In the genomic region with DNA sequence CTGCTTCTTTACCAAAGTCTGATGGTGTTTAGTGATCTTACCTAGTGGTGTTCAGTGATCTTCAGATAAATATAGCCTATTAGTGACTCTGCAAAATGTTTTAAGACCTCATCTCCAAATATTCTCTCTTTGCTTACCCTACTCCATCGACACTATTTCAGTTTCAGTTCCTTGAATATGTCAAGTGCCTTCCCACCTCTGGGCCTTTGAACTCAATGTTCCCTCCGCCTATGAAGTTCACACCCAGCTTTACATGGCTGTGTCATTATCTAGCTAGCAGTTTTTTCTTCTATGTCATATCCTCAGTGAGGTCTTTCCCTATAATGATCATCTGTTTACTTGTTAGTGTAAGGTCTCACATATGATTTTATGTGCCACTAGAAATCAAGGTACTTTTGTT, we compare ENCODE assay signal across 25 cellular contexts.
"Had no signal": no experiment of that assay in that cellular context is flagged by ENCODE, and none has a peak within 500 bp of the region (broad histone marks: within the 10 kb centered on the region; RNA-seq: fewer than 3 reads in every experiment).

No MANE protein-coding gene starts in this region.

- H3K9me3 ChIP-seq: MG63, SJCRH30, SK-N-SH had no signal

- H3K4me2 ChIP-seq: KMS-11, PC-9, SK-N-SH had no signal

- H3K9ac ChIP-seq: KMS-11, SK-N-SH had no signal

- H3K9me2 ChIP-seq: SK-N-SH had no signal

- H3K4me3 Mint-ChIP-seq: activated CD8-positive, alpha-beta T cell treated with anti-CD3 and anti-CD28 coated beads, Interleukin-2, amount 10 ng/mL, durations not matched to agents 7 days and 5 days; activated naive CD4-positive, alpha-beta T cell treated with anti-CD3 and anti-CD28 coated beads, Interleukin-2, amount 50 U/mL, for 24 hours; activated T-helper 1 cell treated with anti-CD3 and anti-CD28 coated beads, Interleukin-12 subunit alpha, Interleukin-12 subunit beta, Interleukin-2, Interleukin-4 antibody, amounts not matched to agents 30 ng/mL and 10 ng/mL and 1 ng/mL, durations not matched to agents 14 hours and 24 hours and 36 hours had no signal

- ATAC-seq: activated CD4-positive, CD25-positive, alpha-beta regulatory T cell treated with anti-CD3 and anti-CD28 coated beads, Interleukin-2, amount 50 U/mL, for 24 hours; activated CD8-positive, alpha-beta T cell treated with anti-CD3 and anti-CD28 coated beads, Interleukin-2, amount 10 ng/mL, durations not matched to agents 7 days and 5 days had no signal

- H3K4me1 Mint-ChIP-seq: activated naive CD4-positive, alpha-beta T cell treated with anti-CD3 and anti-CD28 coated beads, Interleukin-2, amount 50 U/mL, for 24 hours had no signal

- DNase-seq: activated CD4-positive, alpha-beta T cell treated with anti-CD3 and anti-CD28 coated beads for 48 hours; activated CD4-positive, alpha-beta T cell treated with anti-CD3 and anti-CD28 coated beads, Interleukin-2, amount 50 U/mL, for 4 hours; activated CD8-positive, alpha-beta memory T cell treated with anti-CD3 and anti-CD28 coated beads, Interleukin-2, amount 50 U/mL, for 48 hours; activated CD8-positive, alpha-beta T cell treated with anti-CD3 and anti-CD28 coated beads, Interleukin-2, amount 10 ng/mL, durations not matched to agents 7 days and 5 days; activated effector memory CD4-positive, alpha-beta T cell treated with Interleukin-2 at 50 U/mL for 16 hours; activated naive CD4-positive, alpha-beta T cell; activated T-cell treated with anti-CD3 and anti-CD28 coated beads, Interleukin-2, amount 50 U/mL, for 1 hour; aorta; caudate nucleus; MG63; NCI-H1105; NCI-H1436; NCI-H1694 treated with DMSO at 0.1 percent for 48 hours; NCI-H2029 treated with DMSO at 0.1 percent for 48 hours; NCI-H510A treated with DMSO at 0.1 percent for 48 hours; NCI-H69; PC-9; SK-N-SH; T-helper 1 cell had no signal

- H2AFZ ChIP-seq: PC-9 had no signal

- H3K27me3 ChIP-seq: breast epithelium, MG63, SJCRH30 had no signal

- H3K27me3 Mint-ChIP-seq: activated naive CD4-positive, alpha-beta T cell treated with anti-CD3 and anti-CD28 coated beads, Interleukin-2, amount 50 U/mL, for 24 hours had no signal

- H3K4me1 ChIP-seq: breast epithelium had no signal

- H3K36me3 Mint-ChIP-seq: activated naive CD4-positive, alpha-beta T cell treated with anti-CD3 and anti-CD28 coated beads, Interleukin-2, amount 50 U/mL, for 24 hours had no signal

- H3K27ac ChIP-seq: breast epithelium, KMS-11, PC-9, SJCRH30 had no signal

- H3K27ac Mint-ChIP-seq: activated CD8-positive, alpha-beta T cell treated with anti-CD3 and anti-CD28 coated beads, Interleukin-2, amount 10 ng/mL, durations not matched to agents 7 days and 5 days; activated naive CD4-positive, alpha-beta T cell treated with anti-CD3 and anti-CD28 coated beads, Interleukin-2, amount 50 U/mL, for 24 hours; activated T-helper 1 cell treated with anti-CD3 and anti-CD28 coated beads, Interleukin-12 subunit alpha, Interleukin-12 subunit beta, Interleukin-2, Interleukin-4 antibody, amounts not matched to agents 30 ng/mL and 10 ng/mL and 1 ng/mL, durations not matched to agents 14 hours and 24 hours and 36 hours had no signal

- H3K36me3 ChIP-seq: breast epithelium, MG63, SJCRH30 had no signal

- H3K4me3 ChIP-seq: breast epithelium, MG63, PC-9, SJCRH30 had no signal
